In genomic region chr6:35598621-35599020, GRCh38 we compare ENCODE assay signal across 7 cellular contexts.
DNase-seq lines count a peak whose midpoint lies in the region; ATAC-seq and TF ChIP-seq lines count a peak whose summit lies in the region.
"Not testable (repeated sequence)": the region's sequence is repeated elsewhere in the genome, so short reads cannot be mapped to it uniquely, and the experiment has no call there.

No MANE protein-coding gene starts in this region.

- not testable (repeated sequence) for H3K9me3 Mint-ChIP-seq in CD8-positive, alpha-beta T cell; T-cell

- not testable (repeated sequence) for TF ChIP-seq POLR2A in esophagus squamous epithelium (IDR thresholded peaks at IDR 0.05); prostate gland (IDR thresholded peaks at IDR 0.05); suprapubic skin (IDR thresholded peaks at IDR 0.05); tibial nerve (IDR thresholded peaks at IDR 0.05)

- not testable (repeated sequence) for H3K4me3 ChIP-seq in CD8-positive, alpha-beta T cell (ENCODE audit: low read depth, low read length); ascending aorta; esophagus squamous epithelium; prostate gland; suprapubic skin; tibial nerve

- H3K27ac Mint-ChIP-seq in CD8-positive, alpha-beta T cell: peak overlapping the region; percentile 92
- H3K27ac Mint-ChIP-seq in T-cell: peak overlapping the region; percentile 93 to 94

- not testable (repeated sequence) for H3K9me3 ChIP-seq in CD8-positive, alpha-beta T cell (ENCODE audit: low read length); ascending aorta; esophagus squamous epithelium; prostate gland; suprapubic skin; tibial nerve

- POLR2A ChIA-PET in CD8-positive, alpha-beta T cell (lab: Charles Lee): interaction anchor here (3.8 to 6.1 kb wide), 3 partner anchors 9 to 133 kb away, joined by 24 to 81 read pairs (median 49); no protein-coding TSS in a partner anchor
- POLR2A ChIA-PET in T-cell (lab: Charles Lee): interaction anchor here in 1 of 2 donors (1.1 kb wide), 1 partner anchor 8 kb away, joined by 8 read pairs; no protein-coding TSS in a partner anchor

- H3K36me3 Mint-ChIP-seq in CD8-positive, alpha-beta T cell: peaks cover 42% of the 10 kb centered on the region
- peaks cover 27% of the 10 kb centered on the region for H3K36me3 Mint-ChIP-seq in T-cell

- H3K36me3 ChIP-seq in CD8-positive, alpha-beta T cell (ENCODE audit: insufficient read depth, low read length): peaks cover 23% of the 10 kb centered on the region
- H3K36me3 ChIP-seq in ascending aorta (peaks cover 37% of the 10 kb centered on the region in 2 donors), esophagus squamous epithelium (peaks cover 6 to 47% (median 12%) of the 10 kb centered on the region in 3 donors), suprapubic skin (peaks cover 36% of the 10 kb centered on the region), tibial nerve (peaks cover 0 to 40% (median 28%) of the 10 kb centered on the region in 3 donors)
- H3K36me3 ChIP-seq in prostate gland: not testable (repeated sequence)

- H3K4me1 Mint-ChIP-seq in CD8-positive, alpha-beta T cell (ENCODE audit: low read depth): peaks cover 83% of the 10 kb centered on the region
- H3K4me1 Mint-ChIP-seq in T-cell: peaks cover 84 to 92% (median 88%) of the 10 kb centered on the region in 3 donors

- H3K4me1 ChIP-seq in CD8-positive, alpha-beta T cell (ENCODE audit: insufficient read depth, low read length): peaks cover 94% of the 10 kb centered on the region
- H3K4me1 ChIP-seq in ascending aorta (peaks cover 18 to 73% of the 10 kb centered on the region in 2 donors), esophagus squamous epithelium (peaks cover 42 to 100% (median 84%) of the 10 kb centered on the region in 3 donors), prostate gland (replicated peaks) (peaks cover 19% of the 10 kb centered on the region), suprapubic skin (peaks cover 99% of the 10 kb centered on the region), tibial nerve (peaks cover 3 to 96% (median 78%) of the 10 kb centered on the region in 4 donors)

- intact Hi-C loops in CD8-positive, alpha-beta T cell (cut with DNase I, micrococcal nuclease); ascending aorta (cut with DNase I); esophagus squamous epithelium (cut with DNase I); prostate gland (cut with DNase I): not testable (repeated sequence)

- ATAC-seq in CD8-positive, alpha-beta T cell; T-cell (replicated peaks in 1 of 4): not testable (repeated sequence)

- not testable (repeated sequence) for TF ChIP-seq EP300 in suprapubic skin (IDR thresholded peaks at IDR 0.05); tibial nerve (IDR thresholded peaks at IDR 0.05)

- CTCF ChIA-PET in CD8-positive, alpha-beta T cell (lab: Charles Lee): interaction anchor here (1.4 to 33.2 kb wide), 4 partner anchors 13 to 138 kb away, joined by 3 to 762 read pairs (median 4); partner anchors contain the start of gene ARMC12
- CTCF ChIA-PET in T-cell (lab: Charles Lee): interaction anchor here in 1 of 2 donors (1.3 to 1.4 kb wide), 2 partner anchors 12 to 25 kb away, joined by 3 to 5 read pairs; no protein-coding TSS in a partner anchor

- not testable (repeated sequence) for H3K27ac ChIP-seq in CD8-positive, alpha-beta T cell (ENCODE audit: low read depth, low read length)
- H3K27ac ChIP-seq in ascending aorta (peak overlapping the region; percentile 33 to 95), esophagus squamous epithelium (peak overlapping the region; percentile 70 to 96 (median 90)), prostate gland (peak overlapping the region; percentile 93 to 94), suprapubic skin (peak overlapping the region; percentile 35), tibial nerve (peak overlapping the region in 3 of 4 donors; percentile 94 to 98 (median 96))

- not testable (repeated sequence) for TF ChIP-seq CTCF in CD8-positive, alpha-beta T cell (IDR thresholded peaks at IDR 0.05); ascending aorta (IDR thresholded peaks at IDR 0.05); esophagus squamous epithelium (IDR thresholded peaks at IDR 0.05); prostate gland (IDR thresholded peaks at IDR 0.05); suprapubic skin (IDR thresholded peaks at IDR 0.05); tibial nerve (IDR thresholded peaks at IDR 0.05)

- H3K27me3 Mint-ChIP-seq in CD8-positive, alpha-beta T cell (ENCODE audit: low read depth); T-cell: not testable (repeated sequence)

- H3K27me3 ChIP-seq in CD8-positive, alpha-beta T cell (ENCODE audit: insufficient read depth, low read length); ascending aorta; esophagus squamous epithelium; prostate gland (replicated peaks; ENCODE audit: insufficient read depth); suprapubic skin; tibial nerve: not testable (repeated sequence)

- not testable (repeated sequence) for H3K4me3 Mint-ChIP-seq in CD8-positive, alpha-beta T cell
- peak overlapping the region in 1 of 3 donors; percentile 75 for H3K4me3 Mint-ChIP-seq in T-cell

- not testable (repeated sequence) for DNase-seq in CD8-positive, alpha-beta T cell; T-cell; ascending aorta (ENCODE audit: low spot score in 2 of 2); esophagus squamous epithelium (lab: John Stamatoyannopoulos, UW); prostate gland (ENCODE audit: low spot score); suprapubic skin (ENCODE audit: low spot score in 2 of 2); tibial nerve (ENCODE audit: low spot score in 2 of 2)

- WGBS in esophagus squamous epithelium, 2 donors: 80 to 85% methylated on average over 8 of the region's 8 CpGs
- 97% methylated on average over 8 of the region's 8 CpGs for WGBS in prostate gland
- 93% methylated on average over 8 of the region's 8 CpGs for WGBS in suprapubic skin
- 98 to 99% methylated on average over 8 of the region's 8 CpGs for WGBS in tibial nerve, 2 donors
